19 cellular contexts compared by ENCODE assay signal in genomic region chr11:11978098-11978637, GRCh38. TPM values are rescaled to one million over a fixed set of nuclear protein-coding genes. Genes with fewer than 3 reads are reported as not detected.
DNase-seq lines count a peak whose midpoint lies in the region; ATAC-seq and TF ChIP-seq lines count a peak whose summit lies in the region.
"Had no signal": no experiment of that assay in that cellular context is flagged by ENCODE, and none has a peak within 500 bp of the region (broad histone marks: within the 10 kb centered on the region; RNA-seq: fewer than 3 reads in every experiment).

No MANE protein-coding gene starts in this region.

- no peaks in the 10 kb centered on the region for H3K27me3 ChIP-seq in transverse colon
- H3K27me3 ChIP-seq: Peyer's patch had no signal

- 89 to 97% methylated on average over 4 of the region's 4 CpGs for WGBS in transverse colon (ENCODE audit: low coverage in 1 of 2), 2 donors

- no peaks in the 10 kb centered on the region for H3K9me3 Mint-ChIP-seq in activated CD8-positive, alpha-beta memory T cell treated with anti-CD3 and anti-CD28 coated beads, Interleukin-2, amount 10 ng/mL, durations not matched to agents 7 days and 5 days (ENCODE audit: low read depth)
- no peaks in the 10 kb centered on the region for H3K9me3 Mint-ChIP-seq in mesothelial cell of epicardium
- H3K9me3 Mint-ChIP-seq: effector memory CD8-positive, alpha-beta T cell; natural killer cell treated with Interleukin-12 subunit alpha and Interleukin-12 subunit beta and Interleukin-15 and Interleukin-18, amount 100 ng/mL, for 72 hours had no signal

- no peaks in the 10 kb centered on the region for H3K9me3 ChIP-seq in transverse colon
- H3K9me3 ChIP-seq: Peyer's patch had no signal

- no peak for ATAC-seq in activated CD8-positive, alpha-beta memory T cell treated with anti-CD3 and anti-CD28 coated beads, Interleukin-2, amount 10 ng/mL, durations not matched to agents 7 days and 5 days
- ATAC-seq in left lobe of liver: no peak
- ATAC-seq in GM19467 (IDR thresholded peaks at IDR 0.05; ENCODE audit: unreplicated experiment): no peak
- ATAC-seq: effector memory CD8-positive, alpha-beta T cell; natural killer cell treated with Interleukin-12 subunit alpha and Interleukin-12 subunit beta and Interleukin-15 and Interleukin-18, amount 100 ng/mL, for 72 hours; stimulated activated naive B cell treated with anti-CD40 and anti-IgM and Interleukin-4, amounts not matched to agents 10 μg/mL and 1 μg/mL and 100 μg/mL, for 72 hours had no signal

- no peak for TF ChIP-seq CTCF in coronary artery (IDR thresholded peaks at IDR 0.05)
- TF ChIP-seq CTCF in mesothelial cell of epicardium (IDR thresholded peaks at IDR 0.05; ENCODE audit: unreplicated experiment): no peak
- no peak for TF ChIP-seq CTCF in transverse colon (IDR thresholded peaks at IDR 0.05)
- no peak for TF ChIP-seq CTCF in GM20000 (IDR thresholded peaks at IDR 0.05; ENCODE audit: extremely low read depth, missing control alignments)

- H3K27me3 Mint-ChIP-seq in activated CD8-positive, alpha-beta memory T cell treated with anti-CD3 and anti-CD28 coated beads, Interleukin-2, amount 10 ng/mL, durations not matched to agents 7 days and 5 days: peaks cover 2% of the 10 kb centered on the region
- no peaks in the 10 kb centered on the region for H3K27me3 Mint-ChIP-seq in mesothelial cell of epicardium (ENCODE audit: low read depth)
- H3K27me3 Mint-ChIP-seq: natural killer cell treated with Interleukin-12 subunit alpha and Interleukin-12 subunit beta and Interleukin-15 and Interleukin-18, amount 100 ng/mL, for 72 hours had no signal

- H3K36me3 Mint-ChIP-seq in activated CD8-positive, alpha-beta memory T cell treated with anti-CD3 and anti-CD28 coated beads, Interleukin-2, amount 10 ng/mL, durations not matched to agents 7 days and 5 days: no peaks in the 10 kb centered on the region
- no peaks in the 10 kb centered on the region for H3K36me3 Mint-ChIP-seq in mesothelial cell of epicardium
- H3K36me3 Mint-ChIP-seq: natural killer cell treated with Interleukin-12 subunit alpha and Interleukin-12 subunit beta and Interleukin-15 and Interleukin-18, amount 100 ng/mL, for 72 hours had no signal

- H3K4me1 ChIP-seq in transverse colon: peaks cover 16 to 49% (median 30%) of the 10 kb centered on the region in 4 donors

- CTCF ChIA-PET in activated CD8-positive, alpha-beta memory T cell treated with anti-CD3 and anti-CD28 coated beads, Interleukin-2, amount 10 ng/mL, durations not matched to agents 7 days and 5 days (lab: Charles Lee): interaction anchor here (0.6 kb wide), 1 partner anchor 37 kb away, joined by 3 read pairs; no protein-coding TSS in a partner anchor

- H3K4me3 Mint-ChIP-seq in activated CD8-positive, alpha-beta memory T cell treated with anti-CD3 and anti-CD28 coated beads, Interleukin-2, amount 10 ng/mL, durations not matched to agents 7 days and 5 days: no peak overlapping the region
- H3K4me3 Mint-ChIP-seq in mesothelial cell of epicardium: no peak overlapping the region
- H3K4me3 Mint-ChIP-seq: effector memory CD8-positive, alpha-beta T cell; natural killer cell treated with Interleukin-12 subunit alpha and Interleukin-12 subunit beta and Interleukin-15 and Interleukin-18, amount 100 ng/mL, for 72 hours; stimulated activated naive B cell treated with anti-CD40 and anti-IgM and Interleukin-4, amounts not matched to agents 10 μg/mL and 1 μg/mL and 100 μg/mL, for 72 hours had no signal

- TF ChIP-seq EP300 in transverse colon (IDR thresholded peaks at IDR 0.05; ENCODE audit: low read depth): no peak

- peaks cover 9% of the 10 kb centered on the region for H3K4me1 Mint-ChIP-seq in activated CD8-positive, alpha-beta memory T cell treated with anti-CD3 and anti-CD28 coated beads, Interleukin-2, amount 10 ng/mL, durations not matched to agents 7 days and 5 days
- peaks cover 36% of the 10 kb centered on the region for H3K4me1 Mint-ChIP-seq in mesothelial cell of epicardium

- in situ Hi-C loops in transverse colon (cut with MboI; ENCODE audit: low pct_ligation_motif_present in 1 of 4, low pct_unique_long_range_greater_than_20kb in 1 of 4, low sequenced_read_pairs in 3 of 4): no loop called here

- no peak overlapping the region for H3K4me3 ChIP-seq in coronary artery
- no peak overlapping the region for H3K4me3 ChIP-seq in transverse colon
- H3K4me3 ChIP-seq: Peyer's patch had no signal

- intact Hi-C loops in transverse colon (cut with DNase I; ENCODE audit: low total_unique reads): no loop called here

- H3K27ac Mint-ChIP-seq in activated CD8-positive, alpha-beta memory T cell treated with anti-CD3 and anti-CD28 coated beads, Interleukin-2, amount 10 ng/mL, durations not matched to agents 7 days and 5 days: no peak overlapping the region
- H3K27ac Mint-ChIP-seq in mesothelial cell of epicardium: peak overlapping the region; percentile 50
- H3K27ac Mint-ChIP-seq: natural killer cell treated with Interleukin-12 subunit alpha and Interleukin-12 subunit beta and Interleukin-15 and Interleukin-18, amount 100 ng/mL, for 72 hours; stimulated activated naive B cell treated with anti-CD40 and anti-IgM and Interleukin-4, amounts not matched to agents 10 μg/mL and 1 μg/mL and 100 μg/mL, for 72 hours had no signal

- no peak for TF ChIP-seq POLR2A in transverse colon (IDR thresholded peaks at IDR 0.05)

- H3K36me3 ChIP-seq in transverse colon: no peaks in the 10 kb centered on the region
- H3K36me3 ChIP-seq: Peyer's patch had no signal

- DNase-seq in activated CD8-positive, alpha-beta memory T cell treated with anti-CD3 and anti-CD28 coated beads, Interleukin-2, amount 10 ng/mL, durations not matched to agents 7 days and 5 days: peak; percentile 18
- no peak for DNase-seq in activated CD8-positive, alpha-beta memory T cell treated with anti-CD3 and anti-CD28 coated beads, Interleukin-2, amount 50 U/mL, for 4 hours
- DNase-seq in coronary artery (ENCODE audit: low spot score): no peak
- DNase-seq in mesothelial cell of epicardium (ENCODE audit: low spot score in 2 of 2, unreplicated experiment in 2 of 2): no peak
- DNase-seq in transverse colon: no peak
- no peak for DNase-seq in left lobe of liver (ENCODE audit: low spot score)
- DNase-seq in GM20000 (ENCODE audit: low spot score): no peak
- DNase-seq: activated CD4-positive, alpha-beta T cell treated with anti-CD3 and anti-CD28 coated beads for 48 hours; effector memory CD8-positive, alpha-beta T cell; kidney; NCI-H1105 treated with DMSO at 0.1 percent for 48 hours; NCI-H510A; Peyer's patch; retina; stimulated activated CD4-positive, alpha-beta T cell treated with anti-CD3 and anti-CD28 coated beads, Interleukin-4, amount 100 ng/mL, for 4 hours; stimulated activated naive B cell treated with anti-CD40 and anti-IgM and Interleukin-4, amounts not matched to agents 10 μg/mL and 1 μg/mL and 100 μg/mL, for 72 hours had no signal

- peak overlapping the region; percentile 80 to 97 for H3K27ac ChIP-seq in coronary artery
- peak overlapping the region; percentile 67 to 78 (median 70) for H3K27ac ChIP-seq in transverse colon

RNA-seq across cellular contexts. Expression of gene DKK3, which starts 30.3 kb away (rescaled TPM):
- not detected for total RNA-seq in activated CD8-positive, alpha-beta memory T cell treated with anti-CD3 and anti-CD28 coated beads, Interleukin-2, amount 10 ng/mL, durations not matched to agents 7 days and 5 days
- total RNA-seq in mesothelial cell of epicardium: 29.5 to 30.0 TPM (median 29.7 TPM) in 3 replicates
- 100 to 1,000 TPM in 1 of 4 donors, 10 to 100 TPM in 3; 27.2 to 181 (median 40.1) TPM for total RNA-seq in transverse colon
- 5.5 TPM for total RNA-seq in left lobe of liver
- total RNA-seq: natural killer cell treated with Interleukin-12 subunit alpha and Interleukin-12 subunit beta and Interleukin-15 and Interleukin-18, amount 100 ng/mL, for 72 hours; T-helper 2 cell treated with Interferon-gamma antibody and Interleukin-4, amounts not matched to agents 100 ng/mL and 5 ng/mL, for 36 hours had no signal
